ENCODE assay signal across 14 cellular contexts in genomic region chr16:23388786-23389185, GRCh38.
DNase-seq lines count a peak whose midpoint lies in the region; ATAC-seq and TF ChIP-seq lines count a peak whose summit lies in the region.
"Had no signal": no experiment of that assay in that cellular context is flagged by ENCODE, and none has a peak within 500 bp of the region (broad histone marks: within the 10 kb centered on the region; RNA-seq: fewer than 3 reads in every experiment).

No MANE protein-coding gene starts in this region.

- peak; percentile 11 for ATAC-seq in stimulated activated effector memory CD8-positive, alpha-beta T cell treated with anti-CD3 and anti-CD28 coated beads, Interleukin-12 subunit alpha, Interleukin-12 subunit beta, amount 100 ng/mL, for 72 hours
- no peak for ATAC-seq in GM18511 (IDR thresholded peaks at IDR 0.05; ENCODE audit: unreplicated experiment)
- ATAC-seq in GM21390 (IDR thresholded peaks at IDR 0.05; ENCODE audit: unreplicated experiment) = no peak
- ATAC-seq: CD8-positive, alpha-beta T cell had no signal

- H3K4me1 Mint-ChIP-seq in chondrocyte (ENCODE audit: low read depth) (no peaks in the 10 kb centered on the region), neural crest cell (no peaks in the 10 kb centered on the region)
- no peaks in the 10 kb centered on the region for H3K4me1 Mint-ChIP-seq in stimulated activated effector memory CD8-positive, alpha-beta T cell treated with anti-CD3 and anti-CD28 coated beads, Interleukin-12 subunit alpha, Interleukin-12 subunit beta, amount 100 ng/mL, for 72 hours
- H3K4me1 Mint-ChIP-seq: CD14-positive monocyte had no signal

- no peaks in the 10 kb centered on the region for H3K27me3 Mint-ChIP-seq in chondrocyte (ENCODE audit: low read depth)
- no peaks in the 10 kb centered on the region for H3K27me3 Mint-ChIP-seq in neural crest cell (ENCODE audit: low read depth)

- H3K36me3 Mint-ChIP-seq in chondrocyte (ENCODE audit: low read depth) = peaks cover 37% of the 10 kb centered on the region
- peaks cover 4% of the 10 kb centered on the region for H3K36me3 Mint-ChIP-seq in neural crest cell (ENCODE audit: low read depth)
- H3K36me3 Mint-ChIP-seq in stimulated activated effector memory CD8-positive, alpha-beta T cell treated with anti-CD3 and anti-CD28 coated beads, Interleukin-12 subunit alpha, Interleukin-12 subunit beta, amount 100 ng/mL, for 72 hours = peaks cover 45% of the 10 kb centered on the region

- POLR2A ChIA-PET in RWPE1 (lab: Yijun Ruan, JAX; ENCODE audit: low non-redundant PET) = no interaction called here

- CTCF ChIA-PET in RWPE1 (lab: Yijun Ruan, JAX) = no interaction called here

- peak overlapping the region; percentile 70 for H3K27ac ChIP-seq in RWPE1

- H3K4me3 Mint-ChIP-seq in chondrocyte (ENCODE audit: unreplicated experiment) (no peak overlapping the region), neural crest cell (no peak overlapping the region)
- no peak overlapping the region for H3K4me3 Mint-ChIP-seq in stimulated activated effector memory CD8-positive, alpha-beta T cell treated with anti-CD3 and anti-CD28 coated beads, Interleukin-12 subunit alpha, Interleukin-12 subunit beta, amount 100 ng/mL, for 72 hours
- H3K4me3 Mint-ChIP-seq: CD14-positive monocyte; CD8-positive, alpha-beta T cell had no signal

- DNase-seq in RWPE1 (ENCODE audit: low spot score) (no peak), chondrocyte (ENCODE audit: low spot score) (peak; percentile 80), neural crest cell (ENCODE audit: low read depth, low spot score) (no peak), DMS114 treated with DMSO at 0.1 percent for 48 hours (lab: John Stamatoyannopoulos, UW; ENCODE audit: unreplicated experiment) (no peak), retina (no peak)
- DNase-seq in stimulated activated effector memory CD8-positive, alpha-beta T cell treated with anti-CD3 and anti-CD28 coated beads, Interleukin-12 subunit alpha, Interleukin-12 subunit beta, amount 100 ng/mL, for 72 hours (ENCODE audit: low spot score in 2 of 2) = no peak
- DNase-seq: CD8-positive, alpha-beta T cell; COR-L47; GF-D8; GOT3; KBM-7 had no signal

- H3K9me3 Mint-ChIP-seq in chondrocyte (ENCODE audit: low read depth) (no peaks in the 10 kb centered on the region), neural crest cell (no peaks in the 10 kb centered on the region)
- H3K9me3 Mint-ChIP-seq in stimulated activated effector memory CD8-positive, alpha-beta T cell treated with anti-CD3 and anti-CD28 coated beads, Interleukin-12 subunit alpha, Interleukin-12 subunit beta, amount 100 ng/mL, for 72 hours = no peaks in the 10 kb centered on the region
- H3K9me3 Mint-ChIP-seq: CD14-positive monocyte; CD8-positive, alpha-beta T cell had no signal

- no peak overlapping the region for H3K27ac Mint-ChIP-seq in chondrocyte (ENCODE audit: unreplicated experiment)
- peak overlapping the region; percentile 57 for H3K27ac Mint-ChIP-seq in neural crest cell (ENCODE audit: unreplicated experiment)
- no peak overlapping the region for H3K27ac Mint-ChIP-seq in stimulated activated effector memory CD8-positive, alpha-beta T cell treated with anti-CD3 and anti-CD28 coated beads, Interleukin-12 subunit alpha, Interleukin-12 subunit beta, amount 100 ng/mL, for 72 hours
- H3K27ac Mint-ChIP-seq: CD8-positive, alpha-beta T cell had no signal

- TF ChIP-seq CTCF in RWPE1 (conservative IDR thresholded peaks at IDR 0.05; ENCODE audit: low read depth) (no peak), chondrocyte (IDR thresholded peaks at IDR 0.05) (no peak), neural crest cell (conservative IDR thresholded peaks at IDR 0.05) (no peak)
